In the genomic region with DNA sequence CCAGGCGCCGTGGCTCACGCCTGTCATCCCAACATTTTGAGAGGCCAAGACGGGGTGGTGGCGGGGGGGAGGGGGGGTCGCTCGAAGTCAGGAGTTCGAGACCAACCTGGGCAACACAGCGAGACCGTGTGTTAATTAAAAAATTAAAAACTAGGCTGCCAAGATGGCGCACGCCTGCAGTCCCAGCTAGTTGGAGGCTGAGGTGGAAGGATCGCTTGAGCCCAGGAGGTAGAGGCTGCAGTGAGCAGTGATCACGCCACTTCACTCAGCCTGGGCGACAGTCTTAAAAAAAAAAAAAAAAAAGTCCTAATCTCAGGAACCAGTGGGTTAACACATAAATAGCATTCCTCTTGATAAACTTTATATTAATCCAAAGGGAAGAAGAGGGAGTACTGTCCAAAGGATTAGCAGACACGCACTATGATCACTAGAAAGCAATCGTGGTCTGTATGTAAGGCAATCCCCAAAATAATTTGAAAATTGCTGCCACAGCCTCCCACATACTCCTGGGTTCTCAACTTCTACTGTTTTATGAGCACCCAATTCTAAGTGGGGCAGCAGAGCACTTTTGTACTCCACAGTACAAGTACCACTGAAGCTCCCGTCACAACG, we compare ENCODE assay signal across 8 cellular contexts. TPM values are rescaled to one million over a fixed set of nuclear protein-coding genes. Genes with fewer than 3 reads are reported as not detected.
DNase-seq lines count a peak whose midpoint lies in the region; ATAC-seq and TF ChIP-seq lines count a peak whose summit lies in the region.

No MANE protein-coding gene starts in this region.

- TF ChIP-seq CTCF in AG04449 (IDR thresholded peaks at IDR 0.05; ENCODE audit: insufficient read depth, low read length, missing control alignments) (no peak), body of pancreas (IDR thresholded peaks at IDR 0.05) (no peak), lung (IDR thresholded peaks at IDR 0.05; ENCODE audit: control extremely low read depth, extremely low read depth) (no peak)

- H3K36me3 ChIP-seq in body of pancreas (replicated peaks in 1 of 2; ENCODE audit: insufficient read depth in 1 of 2, low read depth in 2 of 2) (no peaks in the 10 kb centered on the region), lung (ENCODE audit: control insufficient read depth in 2 of 2, insufficient read depth in 2 of 2, low read length in 2 of 2) (peaks cover 5 to 8% of the 10 kb centered on the region in 2 donors)

- DNase-seq in AG04449 (ENCODE audit: low read depth, low spot score) (no peak), body of pancreas (no peak), lung (ENCODE audit: low spot score) (no peak), NCI-H128 (lab: John Stamatoyannopoulos, UW; ENCODE audit: unreplicated experiment) (no peak), kidney glomerular epithelial cell (lab: John Stamatoyannopoulos, UW) (no peak)

- H3K27ac ChIP-seq in body of pancreas (peak overlapping the region in 3 of 4 donors; percentile 39 to 83 (median 76)), lung (ENCODE audit: low read depth in 1 of 2, low read length in 1 of 2) (peak overlapping the region; percentile 84 to 88)

- POLR2A ChIA-PET in AG04449 (lab: Yijun Ruan, JAX), result interaction anchor here (0.7 to 1.4 kb wide), 2 partner anchors 14 to 15 kb away, joined by 4 to 7 read pairs; partner anchors contain the start of gene HYLS1

- H3K4me3 ChIP-seq in AG04449 (ENCODE audit: low read depth, low read length) (peak overlapping the region; percentile 66), body of pancreas (peak overlapping the region; percentile 55 to 61), lung (peak overlapping the region; percentile 76)

- H3K9me3 ChIP-seq in body of pancreas (no peaks in the 10 kb centered on the region), lung (ENCODE audit: control insufficient read depth in 2 of 2, insufficient read depth in 1 of 2, low read length in 1 of 2) (no peaks in the 10 kb centered on the region)

- 37 to 50% methylated on average over 15 to 19 of the region's 19 CpGs for WGBS in body of pancreas, 2 donors
- 50 to 53% methylated on average over 19 of the region's 19 CpGs for WGBS in lung, 2 donors

- intact Hi-C loops in body of pancreas (cut with DNase I), result no loop called here

- H3K27me3 ChIP-seq in body of pancreas, result no peaks in the 10 kb centered on the region
- H3K27me3 ChIP-seq in lung (ENCODE audit: control insufficient read depth, insufficient read depth), result no peaks in the 10 kb centered on the region

- H3K4me1 ChIP-seq in body of pancreas (peaks cover 28% of the 10 kb centered on the region), lung (ENCODE audit: control insufficient read depth in 2 of 2, insufficient read depth in 2 of 2, low read length in 2 of 2) (peaks cover 9 to 14% of the 10 kb centered on the region in 2 donors)

- TF ChIP-seq POLR2A in body of pancreas (IDR thresholded peaks at IDR 0.05), result no peak

- CTCF ChIA-PET in AG04449 (lab: Yijun Ruan, JAX), result interaction anchor here (1.7 to 2.4 kb wide), 3 partner anchors 14 to 291 kb away, joined by 6 to 10 read pairs (median 9); no protein-coding TSS in a partner anchor

- ATAC-seq in HG03571 (IDR thresholded peaks at IDR 0.05; ENCODE audit: unreplicated experiment) (peak; percentile 16), body of pancreas (no peak), lung (ENCODE audit: insufficient read depth, low FRiP score) (no peak), HG02588 (IDR thresholded peaks at IDR 0.05; ENCODE audit: unreplicated experiment) (no peak), HG02973 (IDR thresholded peaks at IDR 0.05; ENCODE audit: unreplicated experiment) (no peak)

RNA-seq across cellular contexts. Expression of gene PUS3, which starts 0.6 kb away (rescaled TPM):
- total RNA-seq in body of pancreas (1 to 10 TPM; 1.6 to 9.6 TPM), lung (10 to 100 TPM in 1 of 2 donors, 1 to 10 TPM in 1; 6.9 to 11.3 TPM)
- 10 to 100 TPM; 10.2 to 15.7 TPM for polyA plus RNA-seq in lung

RNA-seq across cellular contexts. Expression of gene DDX25, which starts 1.9 kb away (rescaled TPM):
- total RNA-seq in body of pancreas, result under 1 TPM in 1 of 2 donors, not detected in 1; 0.26 TPM
- under 1 TPM; 0.14 to 0.18 TPM for total RNA-seq in lung
- under 1 TPM; 0.16 to 0.37 TPM for polyA plus RNA-seq in lung

RNA-seq across cellular contexts. Expression of gene HYLS1, which starts 15.0 kb away (rescaled TPM):
- total RNA-seq in body of pancreas (1 to 10 TPM in 1 of 2 donors, under 1 TPM in 1; 0.33 to 1.3 TPM), lung (1 to 10 TPM; 1.6 to 2.4 TPM)
- polyA plus RNA-seq in lung, result 1 to 10 TPM; 1.5 to 2.6 TPM

RNA-seq across cellular contexts. Expression of gene VSIG10L2, which starts 43.4 kb away (rescaled TPM):
- total RNA-seq in body of pancreas (not detected), lung (under 1 TPM; 0.18 to 0.43 TPM)
- polyA plus RNA-seq in lung, result under 1 TPM; 0.26 to 0.33 TPM
